24 cellular contexts compared by ENCODE assay signal in the genomic region with DNA sequence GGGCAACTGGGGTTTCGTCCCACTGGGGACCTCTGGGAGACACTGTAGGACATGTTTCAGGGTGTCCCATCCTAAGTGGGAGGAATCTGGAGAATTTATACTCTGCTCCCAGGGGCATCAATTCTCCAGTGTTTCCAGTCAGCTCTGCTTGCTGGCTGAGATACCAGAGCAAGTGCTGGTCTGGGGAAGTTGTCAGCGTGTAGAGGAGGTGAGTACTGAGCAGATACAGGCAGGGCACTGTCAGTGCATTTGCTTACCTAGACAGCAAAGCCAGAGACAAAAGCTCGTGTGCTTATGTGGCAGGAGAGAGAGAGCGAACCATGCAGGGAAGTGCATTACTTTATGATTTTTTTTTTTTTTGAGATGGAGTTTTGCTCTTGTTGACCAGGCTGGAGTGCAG. TPM values are rescaled to one million over a fixed set of nuclear protein-coding genes. Genes with fewer than 3 reads are reported as not detected.
DNase-seq lines count a peak whose midpoint lies in the region; ATAC-seq, FAIRE-seq and TF ChIP-seq lines count a peak whose summit lies in the region.
"Had no signal": no experiment of that assay in that cellular context is flagged by ENCODE, and none has a peak within 500 bp of the region (broad histone marks: within the 10 kb centered on the region; RNA-seq: fewer than 3 reads in every experiment).

No MANE protein-coding gene starts in this region.

- H3K27ac ChIP-seq in HepG2 (ENCODE audit: extremely low read length, insufficient read depth, low read length) (no peak overlapping the region), right lobe of liver (no peak overlapping the region)
- H3K27ac ChIP-seq: BLaER1 treated with 17β-estradiol and CSF1 and Interleukin-3, amounts not matched to agents 10 nM and 100 nM; GM23248 had no signal

- CTCF ChIA-PET in HepG2 (lab: Yijun Ruan, JAX; ENCODE audit: low intra/inter-chr PET ratio, low total read pairs) (no interaction called here), Calu3 (lab: Charles Lee) (no interaction called here)

- TF ChIP-seq POLR2A in HepG2 (IDR thresholded peaks at IDR 0.05; ENCODE audit: insufficient read depth in 1 of 2, low read depth in 2 of 2, low read length in 2 of 2) (no peak), right lobe of liver (IDR thresholded peaks at IDR 0.05) (no peak)

- no peak for TF ChIP-seq RAD21 in HepG2 (CRISPR knock-in tag; IDR thresholded peaks at IDR 0.05)

- H3K36me3 ChIP-seq in HepG2 (replicated peaks in 1 of 2; ENCODE audit: control insufficient read depth in 1 of 2, insufficient read depth in 2 of 2, low read length in 2 of 2): no peaks in the 10 kb centered on the region
- H3K36me3 ChIP-seq in right lobe of liver: no peaks in the 10 kb centered on the region
- H3K36me3 ChIP-seq: BE2C; BLaER1 treated with 17β-estradiol and CSF1 and Interleukin-3, amounts not matched to agents 10 nM and 100 nM had no signal

- peaks cover 8% of the 10 kb centered on the region for H3K36me3 Mint-ChIP-seq in Calu3 (ENCODE audit: insufficient read depth, unreplicated experiment)
- H3K36me3 Mint-ChIP-seq: CD4-positive, alpha-beta memory T cell had no signal

- DNase-seq in NCI-H345 (lab: John Stamatoyannopoulos, UW) (peak; percentile 5), NCI-H345 treated with DMSO at 0.1 percent for 48 hours (lab: John Stamatoyannopoulos, UW; ENCODE audit: unreplicated experiment) (no peak), HepG2 (ENCODE audit: low spot score) (no peak), right lobe of liver (no peak), Calu3 (no peak), Ammon's horn (ENCODE audit: low spot score) (no peak)
- DNase-seq: BE2C; CD4-positive, alpha-beta memory T cell; COR-L47; DMS153; DMS79 treated with DMSO at 0.1 percent for 48 hours; GF-D8; GM23248; H9 had no signal

- no peaks in the 10 kb centered on the region for H3K27me3 Mint-ChIP-seq in Calu3 (ENCODE audit: unreplicated experiment)
- H3K27me3 Mint-ChIP-seq: CD4-positive, alpha-beta memory T cell had no signal

- H2AFZ ChIP-seq in HepG2 (ENCODE audit: low read length): no peak overlapping the region
- H2AFZ ChIP-seq: GM23248 had no signal

- TF ChIP-seq EP300 in HepG2 (IDR thresholded peaks at IDR 0.05; ENCODE audit: low read depth in 2 of 2, low read length in 2 of 2) (no peak), HepG2 (CRISPR knock-in tag; IDR thresholded peaks at IDR 0.05; ENCODE audit: borderline replicate concordance) (no peak)

- H3K4me3 Mint-ChIP-seq in Calu3 (ENCODE audit: low read depth, unreplicated experiment): no peak overlapping the region
- H3K4me3 Mint-ChIP-seq: CD4-positive, alpha-beta memory T cell; H9 had no signal

- no peak overlapping the region for H3K9ac ChIP-seq in HepG2 (ENCODE audit: insufficient read depth, low read depth, low read length)
- H3K9ac ChIP-seq: BLaER1 treated with 17β-estradiol and CSF1 and Interleukin-3, amounts not matched to agents 10 nM and 100 nM; GM23248 had no signal

- H3K4me2 ChIP-seq in HepG2 (ENCODE audit: low read depth, low read length): no peak overlapping the region
- H3K4me2 ChIP-seq: BLaER1 treated with 17β-estradiol and CSF1 and Interleukin-3, amounts not matched to agents 10 nM and 100 nM had no signal

- TF ChIP-seq CTCF in HepG2 (CRISPR knock-in tag; IDR thresholded peaks at IDR 0.05) (no peak), right lobe of liver (IDR thresholded peaks at IDR 0.05) (no peak), Calu3 (IDR thresholded peaks at IDR 0.05; ENCODE audit: unreplicated experiment) (no peak)

- no peak overlapping the region for H3K4me3 ChIP-seq in HepG2 (replicated peaks in 1 of 3; ENCODE audit: insufficient read depth in 1 of 3, low read depth in 2 of 3, low read length in 3 of 3)
- no peak overlapping the region for H3K4me3 ChIP-seq in right lobe of liver
- H3K4me3 ChIP-seq: BLaER1 treated with 17β-estradiol and CSF1 and Interleukin-3, amounts not matched to agents 10 nM and 100 nM; GM23248 had no signal

- H3K27me3 ChIP-seq in HepG2 (ENCODE audit: control insufficient read depth in 1 of 2, insufficient read depth in 2 of 2, low read length in 2 of 2) (no peaks in the 10 kb centered on the region), right lobe of liver (no peaks in the 10 kb centered on the region)
- H3K27me3 ChIP-seq: BE2C; BLaER1 treated with 17β-estradiol and CSF1 and Interleukin-3, amounts not matched to agents 10 nM and 100 nM had no signal

- ATAC-seq in HepG2: no peak
- no peak for ATAC-seq in right lobe of liver
- no peak for ATAC-seq in GM18519 (IDR thresholded peaks at IDR 0.05; ENCODE audit: low FRiP score, unreplicated experiment)
- ATAC-seq: HCT116 had no signal

- intact Hi-C loops in HepG2 (cut with micrococcal nuclease; ENCODE audit: unreplicated experiment): no loop called here
- intact Hi-C loops in right lobe of liver (cut with DNase I): no loop called here
- intact Hi-C loops in Calu3 (cut with micrococcal nuclease; ENCODE audit: unreplicated experiment): loop anchor here (5.0 kb wide), 1 partner anchor 165 kb away; no protein-coding TSS in a partner anchor

- H3K9me3 ChIP-seq in HepG2 (ENCODE audit: low read length): no peaks in the 10 kb centered on the region
- H3K9me3 ChIP-seq in right lobe of liver: no peaks in the 10 kb centered on the region
- H3K9me3 ChIP-seq: BE2C had no signal

- in situ Hi-C loops in HepG2 (cut with HindIII; ENCODE audit: extremely low pct_ligation_motif_present, low pct_unique_long_range_greater_than_20kb): no loop called here

- no peaks in the 10 kb centered on the region for H4K20me1 ChIP-seq in HepG2 (ENCODE audit: insufficient read depth, low read length)
- H4K20me1 ChIP-seq: BLaER1 treated with 17β-estradiol and CSF1 and Interleukin-3, amounts not matched to agents 10 nM and 100 nM had no signal

- 92% methylated on average over 4 of the region's 4 CpGs for WGBS in HepG2 (ENCODE audit: low lambda C conversion rate)
- 80% methylated on average over 1 of the region's 4 CpGs for WGBS in right lobe of liver (ENCODE audit: insufficient coverage, low coverage, low lambda C conversion rate, missing lambda C conversion rate)

- H3K79me2 ChIP-seq in HepG2 (ENCODE audit: insufficient read depth, low read length): peaks cover 2% of the 10 kb centered on the region

- no peak for FAIRE-seq in HepG2 (lab: Jason Lieb, UNC)
- FAIRE-seq: A204.1, GM12891, GM18507, GM19239 had no signal

- H3K27ac Mint-ChIP-seq in Calu3 (ENCODE audit: unreplicated experiment): peak overlapping the region; percentile 31
- H3K27ac Mint-ChIP-seq: CD4-positive, alpha-beta memory T cell; H9 had no signal

- POLR2A ChIA-PET in HepG2 (lab: Yijun Ruan, JAX): interaction anchor here (0.7 kb wide), 1 partner anchor 29 kb away, joined by 3 read pairs; no protein-coding TSS in a partner anchor

- BruUV-seq in HepG2 (replicated peaks; lab: Mats Ljungman, UMichigan): no TSS peak
- BruUV-seq in Calu3 (replicated peaks; lab: Mats Ljungman, UMichigan): no TSS peak

- H3K9me3 Mint-ChIP-seq in Calu3 (ENCODE audit: low read depth, unreplicated experiment): peaks cover 6% of the 10 kb centered on the region

- H3K4me1 ChIP-seq in HepG2 (ENCODE audit: insufficient read depth, low read length): peaks cover 100% of the 10 kb centered on the region
- peaks cover 0 to 26% (median 12%) of the 10 kb centered on the region in 4 donors for H3K4me1 ChIP-seq in right lobe of liver

- H3K4me1 Mint-ChIP-seq in Calu3 (ENCODE audit: low read depth, unreplicated experiment): peaks cover 90% of the 10 kb centered on the region
- H3K4me1 Mint-ChIP-seq: CD4-positive, alpha-beta memory T cell had no signal

TF ChIP-seq in HepG2, 621 proteins besides CTCF, POLR2A, EP300 and RAD21:
- TF ChIP-seq ZNF20 (CRISPR knock-in tag; IDR thresholded peaks at IDR 0.05): peak; percentile 96
- no peak for TF ChIP-seq BORCS8-MEF2B (CRISPR knock-in tag; IDR thresholded peaks at IDR 0.05)

RNA-seq across cellular contexts. Expression of a gene that starts 20.2 kb away (rescaled TPM):
- total RNA-seq in HepG2 (2016; rRNA removed; fragmentation: Illumina TruSeq; extraction: Trizol) (12.1 and 14.5 TPM in 2 replicates), right lobe of liver (1 to 10 TPM in 5 of 6 experiments, under 1 TPM in 1; 0.92 to 5.8 (median 3.6) TPM), Calu3 (2022) (27.4 and 29.4 TPM in 2 replicates)
- total RNA-seq in HepG2 (2016; cell fraction: cytosol; rRNA removed; fragmentation: Illumina TruSeq; extraction: Trizol; ENCODE audit: low read depth): 19.7 and 21.7 TPM in 2 replicates
- total RNA-seq in HepG2 (2016; cell fraction: insoluble cytoplasmic fraction; rRNA removed; fragmentation: Illumina TruSeq; extraction: Trizol): 11.6 and 15.0 TPM in 2 replicates
- total RNA-seq in HepG2 (2016; cell fraction: membrane; rRNA removed; fragmentation: Illumina TruSeq; extraction: Trizol): 14.2 and 14.5 TPM in 2 replicates
- total RNA-seq in HepG2 (2016; cell fraction: nucleus; rRNA removed; fragmentation: Illumina TruSeq; extraction: Trizol): 17.7 and 24.3 TPM in 2 replicates
- polyA plus RNA-seq in HepG2 (2011; rRNA removed): 95.6 and 98.6 TPM in 2 replicates
- 53.0 and 61.5 TPM in 2 replicates for polyA plus RNA-seq in HepG2 (2011; cell fraction: cytosol; rRNA removed)
- polyA plus RNA-seq in HepG2 (2011; cell fraction: nucleus; rRNA removed): 59.3 and 60.8 TPM in 2 replicates
- 60.3 and 93.0 TPM in 2 replicates for polyA plus RNA-seq in HepG2 (2012)
- polyA plus RNA-seq in HepG2 (2016; cell fraction: cytosol; fragmentation: Illumina TruSeq; extraction: Trizol; ENCODE audit: low read depth): 4.5 and 4.7 TPM in 2 replicates
- polyA plus RNA-seq in HepG2 (2016; cell fraction: insoluble cytoplasmic fraction; fragmentation: Illumina TruSeq; extraction: Trizol; ENCODE audit: low read depth): 36.1 and 46.4 TPM in 2 replicates
- 16.2 and 16.6 TPM in 2 replicates for polyA plus RNA-seq in HepG2 (2016; cell fraction: membrane; fragmentation: Illumina TruSeq; extraction: Trizol; ENCODE audit: low read depth)
- 26.4 and 30.3 TPM in 2 replicates for polyA plus RNA-seq in HepG2 (2016; cell fraction: nucleus; fragmentation: Illumina TruSeq; extraction: Trizol; ENCODE audit: insufficient read depth, low read depth)
- 0.42 and 283 TPM in 2 replicates for polyA minus RNA-seq in HepG2 (2011; rRNA and poly(A)+ RNA removed; ENCODE audit: low replicate concordance)
- 65.9 and 72.3 TPM in 2 replicates for polyA minus RNA-seq in HepG2 (2011; cell fraction: cytosol; rRNA and poly(A)+ RNA removed)
- polyA minus RNA-seq in HepG2 (2011; cell fraction: nucleus; rRNA and poly(A)+ RNA removed): 122 and 148 TPM in 2 replicates
- total RNA-seq: CD4-positive, alpha-beta memory T cell; Daoy; G401; GM23248 had no signal
- polyA plus RNA-seq: AG04450, GM23248 had no signal
